Comparison of ENCODE assay signal across 8 cellular contexts in genomic region chr11:123194308-123195181, GRCh38. TPM values are rescaled to one million over a fixed set of nuclear protein-coding genes. Genes with fewer than 3 reads are reported as not detected.
DNase-seq lines count a peak whose midpoint lies in the region; ATAC-seq lines count a peak whose summit lies in the region.

No MANE protein-coding gene starts in this region.

- no peak overlapping the region for H3K27ac ChIP-seq in neuronal stem cell (replicated peaks; ENCODE audit: low read length)

- H3K79me1 ChIP-seq in neuronal stem cell (ENCODE audit: low read depth, low read length): no peaks in the 10 kb centered on the region

- WGBS in neuronal stem cell (ENCODE audit: extremely low coverage in 2 of 2, insufficient read length in 2 of 2, insufficient replicate concordance in 1 of 2), 2 donors: no CpG with 5 or more reads among the region's 53 CpGs

- H3K4me3 ChIP-seq in neuronal stem cell (ENCODE audit: low read length in 2 of 2): peak overlapping the region; percentile 35 to 76

- H2BK15ac ChIP-seq in neuronal stem cell (ENCODE audit: low read length): peak overlapping the region; percentile 64

- H2BK12ac ChIP-seq in neuronal stem cell (ENCODE audit: low read length): peak overlapping the region; percentile 68

- peaks cover 0 to 2% of the 10 kb centered on the region in 2 donors for H3K9me3 ChIP-seq in neuronal stem cell (replicated peaks in 1 of 2; ENCODE audit: control insufficient read depth in 2 of 2, insufficient read depth in 1 of 2, low read depth in 1 of 2, low read length in 2 of 2)

- no peak for ATAC-seq in GM18511 (IDR thresholded peaks at IDR 0.05; ENCODE audit: unreplicated experiment)

- peak overlapping the region; percentile 45 for H3K9ac ChIP-seq in neuronal stem cell (ENCODE audit: low read depth, low read length, poor library complexity)

- H2AK5ac ChIP-seq in neuronal stem cell (ENCODE audit: low read depth, low read length): peak overlapping the region; percentile 57

- H3K23ac ChIP-seq in neuronal stem cell (ENCODE audit: low read depth, low read length, poor library complexity): peak overlapping the region; percentile 12

- peak overlapping the region; percentile 10 for H4K91ac ChIP-seq in neuronal stem cell (ENCODE audit: low read depth, low read length, poor library complexity)

- no peak overlapping the region for H3K14ac ChIP-seq in neuronal stem cell (ENCODE audit: low read length)

- H2BK120ac ChIP-seq in neuronal stem cell (ENCODE audit: low read depth, low read length): peak overlapping the region; percentile 79

- peaks cover 0 to 23% (median 3%) of the 10 kb centered on the region in 3 experiments for H3K27me3 ChIP-seq in neuronal stem cell (ENCODE audit: control insufficient read depth in 3 of 3, insufficient read depth in 3 of 3, low read depth in 1 of 3, low read length in 3 of 3)

- peak overlapping the region; percentile 72 for H3K4me2 ChIP-seq in neuronal stem cell (ENCODE audit: insufficient read depth, low read length, poor library complexity, severe bottlenecking)

- H3K36me3 ChIP-seq in neuronal stem cell (replicated peaks in 1 of 2; ENCODE audit: control insufficient read depth in 2 of 2, insufficient read depth in 2 of 2, low read length in 2 of 2): no peaks in the 10 kb centered on the region

- H2BK5ac ChIP-seq in neuronal stem cell (ENCODE audit: low read length): no peak overlapping the region

- DNase-seq in DMS79 treated with DMSO at 0.1 percent for 48 hours (lab: John Stamatoyannopoulos, UW) (peak; percentile 67), NCI-H69 (lab: John Stamatoyannopoulos, UW) (peak; percentile 76), fibroblast of gingiva (ENCODE audit: low read depth) (peak; percentile 56), neuronal stem cell (ENCODE audit: low spot score) (peak; percentile 33), NCI-H1436 (lab: John Stamatoyannopoulos, UW) (no peak), amygdala (lab: John Stamatoyannopoulos, UW) (no peak), NCI-H510A (lab: John Stamatoyannopoulos, UW) (no peak)

- H2AFZ ChIP-seq in neuronal stem cell (ENCODE audit: low read length): peak overlapping the region; percentile 83

- peak overlapping the region; percentile 92 for H3K18ac ChIP-seq in neuronal stem cell (ENCODE audit: low read length)

- no peak overlapping the region for H3K4ac ChIP-seq in neuronal stem cell (ENCODE audit: low read length)

- no peak overlapping the region for H4K8ac ChIP-seq in neuronal stem cell (ENCODE audit: low read depth, low read length)

- peaks cover 0 to 18% of the 10 kb centered on the region in 2 donors for H3K4me1 ChIP-seq in neuronal stem cell (ENCODE audit: control insufficient read depth in 2 of 2, insufficient read depth in 1 of 2, low read depth in 1 of 2, low read length in 2 of 2)

RNA-seq across cellular contexts. Expression of gene CLMP, which starts 0.5 kb away (rescaled TPM):
- 3.4 TPM for polyA plus RNA-seq in neuronal stem cell (2013, experiment 1 of 2)
- 3.4 TPM for polyA plus RNA-seq in neuronal stem cell (2013, experiment 2 of 2)

Comparison
In these comparisons a context has a peak if more than half of its experiments do, and no peak if none do; other contexts are left out.
1. DNase-seq: peak in DMS79 treated with DMSO at 0.1 percent for 48 hours (single experiment), NCI-H69 (single experiment), fibroblast of gingiva (single experiment) and neuronal stem cell (single experiment); none in NCI-H1436 (single experiment), amygdala (0 of 56) and NCI-H510A (single experiment).